Comparison of ENCODE assay signal across 18 cellular contexts in genomic region chr15:99187886-99188285, GRCh38.
"Had no signal": no experiment of that assay in that cellular context is flagged by ENCODE, and none has a peak within 500 bp of the region (broad histone marks: within the 10 kb centered on the region; RNA-seq: fewer than 3 reads in every experiment).

No MANE protein-coding gene starts in this region.

- H3K36me3 ChIP-seq: pancreas had no signal

- H3K27ac Mint-ChIP-seq: dendritic cell treated with granulocyte-macrophage colony-stimulating factor and Interleukin-4, amounts not matched to agents 40 ng/mL and 50 ng/mL, for 4 days; effector memory CD8-positive, alpha-beta T cell; naive thymus-derived CD8-positive, alpha-beta T cell; progenitor cell of endocrine pancreas had no signal

- H3K27ac ChIP-seq: epithelial cell of prostate, esophagus muscularis mucosa, heart left ventricle, pancreas, stomach had no signal

- H3K9me3 ChIP-seq: esophagus muscularis mucosa, heart left ventricle, pancreas had no signal

- H3K4me3 ChIP-seq: esophagus muscularis mucosa, heart left ventricle, pancreas, stomach had no signal

- H3K27me3 ChIP-seq: esophagus muscularis mucosa, heart left ventricle, pancreas, stomach had no signal

- DNase-seq: effector memory CD8-positive, alpha-beta T cell; heart left ventricle; hypothalamus; kidney glomerular epithelial cell; mesendoderm; naive thymus-derived CD8-positive, alpha-beta T cell; pancreas; right cardiac atrium; small intestine; stimulated activated CD4-positive, alpha-beta T cell treated with anti-CD3 and anti-CD28 coated beads, Interleukin-12 subunit alpha, Interleukin-12 subunit beta, amount 100 ng/mL, for 4 hours; stimulated activated naive CD4-positive, alpha-beta T cell; stomach; trophoblast cell had no signal

- H3K27me3 Mint-ChIP-seq: dendritic cell treated with granulocyte-macrophage colony-stimulating factor and Interleukin-4, amounts not matched to agents 40 ng/mL and 50 ng/mL, for 4 days; progenitor cell of endocrine pancreas had no signal

- H3K9me3 Mint-ChIP-seq: effector memory CD8-positive, alpha-beta T cell had no signal

- ATAC-seq: effector memory CD8-positive, alpha-beta T cell; heart left ventricle; naive thymus-derived CD8-positive, alpha-beta T cell; pancreas; right cardiac atrium had no signal

- H3K4me3 Mint-ChIP-seq: dendritic cell treated with granulocyte-macrophage colony-stimulating factor and Interleukin-4, amounts not matched to agents 40 ng/mL and 50 ng/mL, for 4 days; effector memory CD8-positive, alpha-beta T cell; naive thymus-derived CD8-positive, alpha-beta T cell; neural crest cell had no signal

- H3K4me1 Mint-ChIP-seq: naive thymus-derived CD8-positive, alpha-beta T cell had no signal
